Comparison of ENCODE assay signal across 8 cellular contexts in genomic region chr7:140924821-140925421, GRCh38. TPM values are rescaled to one million over a fixed set of nuclear protein-coding genes. Genes with fewer than 3 reads are reported as not detected.
DNase-seq lines count a peak whose midpoint lies in the region; ATAC-seq and TF ChIP-seq lines count a peak whose summit lies in the region.

Gene BRAF, minus strand, starts transcription at chr7:140924929. Its CDS starts 226 bp downstream, at chr7:140924703.

- WGBS in esophagus muscularis mucosa, result under 1% methylated on average over 22 of the region's 56 CpGs

- POLR2A ChIA-PET in Panc1 (lab: Charles Lee), result interaction anchor here (0.7 kb wide), 2 partner anchors 75 to 127 kb away, joined by 4 to 6 read pairs; no protein-coding TSS in a partner anchor

- H3K4me1 ChIP-seq in KMS-11 (ENCODE audit: low read depth, poor library complexity, severe bottlenecking), result peaks cover 40% of the 10 kb centered on the region
- H3K4me1 ChIP-seq in Panc1 (ENCODE audit: control insufficient read depth, insufficient read depth, low read length), result peaks cover 5% of the 10 kb centered on the region; the same call in 1 of the 2 replicates
- peaks cover 24 to 46% (median 40%) of the 10 kb centered on the region in 4 donors for H3K4me1 ChIP-seq in esophagus muscularis mucosa
- H3K4me1 ChIP-seq in muscle layer of duodenum (ENCODE audit: control insufficient read depth in 1 of 2, insufficient read depth in 2 of 2, low read length in 2 of 2), result peaks cover 6 to 10% of the 10 kb centered on the region in 2 donors

- peak; percentile 98 for DNase-seq in DMS53 (lab: John Stamatoyannopoulos, UW)
- DNase-seq in Panc1 (ENCODE audit: low read depth, low spot score), result peak; percentile 81
- peak; percentile 91 to 97 for DNase-seq in activated T-cell treated with anti-CD3 and anti-CD28 coated beads, Interleukin-2, amount 50 U/mL, for 72 hours
- DNase-seq in esophagus muscularis mucosa (ENCODE audit: extremely low spot score), result peak; percentile 96
- peak; percentile 92 for DNase-seq in stimulated activated CD8-positive, alpha-beta memory T cell treated with anti-CD3 and anti-CD28 coated beads, Interleukin-7, amount 100 ng/mL, for 24 hours (ENCODE audit: low read depth)

- 0 out of 2 replicates have a peak, but pooled peaks cover 11% of the 10 kb centered on the region for H4K20me1 ChIP-seq in KMS-11 (ENCODE audit: insufficient read depth)

- H3K9me3 Mint-ChIP-seq in activated T-cell treated with anti-CD3 and anti-CD28 coated beads, Interleukin-2, amount 50 U/mL, for 72 hours, result no peaks in the 10 kb centered on the region

- TF ChIP-seq POLR2A in esophagus muscularis mucosa (IDR thresholded peaks at IDR 0.05; ENCODE audit: low read depth), result peak; percentile 28

- peak; percentile 42 for ATAC-seq in GM21737 (IDR thresholded peaks at IDR 0.05; ENCODE audit: unreplicated experiment)
- peak; percentile 90 for ATAC-seq in Panc1
- ATAC-seq in activated T-cell treated with anti-CD3 and anti-CD28 coated beads, Interleukin-2, amount 50 U/mL, for 72 hours (replicated peaks in 1 of 2), result peak; percentile 75 to 76

- H3K4me3 Mint-ChIP-seq in activated T-cell treated with anti-CD3 and anti-CD28 coated beads, Interleukin-2, amount 50 U/mL, for 72 hours, result peak within 1 kb of the TSS; percentile 70 to 86

- H3K9me3 ChIP-seq in Panc1 (ENCODE audit: control insufficient read depth, insufficient read depth, low read depth, low read length) (no peaks in the 10 kb centered on the region; the same call in 1 of the 2 replicates), esophagus muscularis mucosa (no peaks in the 10 kb centered on the region), muscle layer of duodenum (ENCODE audit: control insufficient read depth in 1 of 2, low read length in 2 of 2) (no peaks in the 10 kb centered on the region)

- TF ChIP-seq CTCF in KMS-11 (conservative IDR thresholded peaks at IDR 0.05; ENCODE audit: low read depth, low read length) (no peak), Panc1 (IDR thresholded peaks at IDR 0.05) (no peak), esophagus muscularis mucosa (IDR thresholded peaks at IDR 0.05) (no peak)

- peaks cover 2 to 3% of the 10 kb centered on the region in 2 donors for H3K36me3 Mint-ChIP-seq in activated T-cell treated with anti-CD3 and anti-CD28 coated beads, Interleukin-2, amount 50 U/mL, for 72 hours (ENCODE audit: insufficient read depth in 2 of 2)

- H3K4me3 ChIP-seq in KMS-11 (IDR thresholded peaks at IDR 0.05; ENCODE audit: insufficient read depth, low read depth, low read length), result peak within 1 kb of the TSS; percentile 52
- H3K4me3 ChIP-seq in Panc1 (ENCODE audit: low read depth in 2 of 2, low read length in 2 of 2), result peak within 1 kb of the TSS; percentile 91 to 98
- H3K4me3 ChIP-seq in esophagus muscularis mucosa, result peak within 1 kb of the TSS; percentile 89 to 100 (median 99)
- H3K4me3 ChIP-seq in muscle layer of duodenum (ENCODE audit: low read depth in 1 of 2, low read length in 2 of 2), result peak within 1 kb of the TSS; percentile 89 to 90

- peak within 1 kb of the TSS; percentile 96 for H2AFZ ChIP-seq in KMS-11 (ENCODE audit: low read depth)

- in situ Hi-C loops in Panc1 (cut with HindIII; ENCODE audit: low pct_unique_long_range_greater_than_20kb, low sequenced_read_pairs), result no loop called here

- BruUV-seq in Panc1 (replicated peaks; lab: Mats Ljungman, UMichigan), result no TSS peak

- H3K36me3 ChIP-seq in KMS-11 (ENCODE audit: insufficient read depth) (no peaks in the 10 kb centered on the region), Panc1 (ENCODE audit: control insufficient read depth, insufficient read depth, low read length) (no peaks in the 10 kb centered on the region; the same call in 1 of the 2 replicates), esophagus muscularis mucosa (no peaks in the 10 kb centered on the region), muscle layer of duodenum (ENCODE audit: control insufficient read depth in 1 of 2, insufficient read depth in 2 of 2, low read length in 2 of 2) (no peaks in the 10 kb centered on the region)

- no peaks in the 10 kb centered on the region for H3K27me3 ChIP-seq in KMS-11 (ENCODE audit: insufficient read depth, low read depth)
- no peaks in the 10 kb centered on the region for H3K27me3 ChIP-seq in Panc1 (ENCODE audit: control insufficient read depth, insufficient read depth, low read length)
- no peaks in the 10 kb centered on the region for H3K27me3 ChIP-seq in esophagus muscularis mucosa
- H3K27me3 ChIP-seq in muscle layer of duodenum (ENCODE audit: low read depth, low read length), result no peaks in the 10 kb centered on the region

- no peaks in the 10 kb centered on the region for H3K27me3 Mint-ChIP-seq in activated T-cell treated with anti-CD3 and anti-CD28 coated beads, Interleukin-2, amount 50 U/mL, for 72 hours (ENCODE audit: low read depth)

- peaks cover 7% of the 10 kb centered on the region for H3K4me1 Mint-ChIP-seq in activated T-cell treated with anti-CD3 and anti-CD28 coated beads, Interleukin-2, amount 50 U/mL, for 72 hours (ENCODE audit: low read depth)

- peaks cover 45% of the 10 kb centered on the region for H3K79me2 ChIP-seq in KMS-11 (ENCODE audit: insufficient read depth, low read depth)

- peak within 1 kb of the TSS; percentile 97 for H3K9ac ChIP-seq in KMS-11

- CTCF ChIA-PET in Panc1 (lab: Charles Lee), result interaction anchor here (0.6 to 2.5 kb wide), 3 partner anchors 69 to 447 kb away, joined by 3 to 11 read pairs (median 7); no protein-coding TSS in a partner anchor

- H3K27ac ChIP-seq in KMS-11 (peak within 1 kb of the TSS; percentile 93), Panc1 (ENCODE audit: low read length) (peak within 1 kb of the TSS; percentile 90), esophagus muscularis mucosa (replicated peaks in 1 of 4) (peak within 1 kb of the TSS; percentile 99 to 100 (median 100)), muscle layer of duodenum (ENCODE audit: low read length) (peak within 1 kb of the TSS; percentile 97)

- peak within 1 kb of the TSS; percentile 97 for H3K4me2 ChIP-seq in KMS-11

- no peak for TF ChIP-seq EP300 in esophagus muscularis mucosa (IDR thresholded peaks at IDR 0.05)

- intact Hi-C loops in Panc1 (cut with micrococcal nuclease; ENCODE audit: unreplicated experiment), result loop anchor here (5.0 kb wide), 1 partner anchor 113 kb away; no protein-coding TSS in a partner anchor
- intact Hi-C loops in esophagus muscularis mucosa (cut with DNase I), result loop anchor here (2.0 to 5.0 kb wide), 2 partner anchors 112 to 228 kb away; partner anchors contain the start of gene NDUFB2

- peak within 1 kb of the TSS; percentile 92 for H3K27ac Mint-ChIP-seq in activated T-cell treated with anti-CD3 and anti-CD28 coated beads, Interleukin-2, amount 50 U/mL, for 72 hours

RNA-seq across cellular contexts. Expression of gene BRAF, which starts in this region (rescaled TPM):
- total RNA-seq in Panc1 (2021; ENCODE audit: unreplicated experiment) (26.3 TPM), esophagus muscularis mucosa (10 to 100 TPM; 34.0 to 50.7 (median 36.8) TPM)
- polyA plus RNA-seq in Panc1 (2012; ENCODE audit: insufficient read length), result 7.5 TPM
- 10 to 100 TPM; 51.7 to 56.2 TPM for total RNA-seq in activated T-cell treated with anti-CD3 and anti-CD28 coated beads, Interleukin-2, amount 50 U/mL, for 72 hours

Comparison
In these comparisons a context has a peak if more than half of its experiments do, and no peak if none do; other contexts are left out.
1. Peak in every context shown above with its lines: DNase-seq, ATAC-seq, H3K4me3 ChIP-seq and H3K27ac ChIP-seq.